8 cellular contexts compared by ENCODE assay signal in genomic region chr15:41230650-41231533, GRCh38. TPM values are rescaled to one million over a fixed set of nuclear protein-coding genes. Genes with fewer than 3 reads are reported as not detected.
DNase-seq lines count a peak whose midpoint lies in the region; ATAC-seq, FAIRE-seq and TF ChIP-seq lines count a peak whose summit lies in the region.

Gene CHP1, plus strand, starts transcription at chr15:41231268. Its CDS starts 115 bp downstream, at chr15:41231383.
Gene EXD1, minus strand, starts transcription at chr15:41230757. Its CDS starts 4,182 bp downstream, at chr15:41226575.

- H3K36me3 Mint-ChIP-seq in natural killer cell, result no peaks in the 10 kb centered on the region

- H3K4me3 ChIP-seq in fibroblast of pulmonary artery (replicated peaks; ENCODE audit: low read depth, low read length), result peak within 1 kb of the TSS; percentile 97

- H3K27ac ChIP-seq in RWPE1, result peak within 1 kb of the TSS; percentile 88

- no peaks in the 10 kb centered on the region for H3K36me3 ChIP-seq in ES-I3 (ENCODE audit: insufficient read depth, low read length)

- peak; percentile 70 for TF ChIP-seq POLR2A in H54 (IDR thresholded peaks at IDR 0.05; ENCODE audit: low read depth, low read length)

- peak within 1 kb of the TSS; percentile 79 for H3K4me3 Mint-ChIP-seq in natural killer cell

- no peaks in the 10 kb centered on the region for H3K27me3 Mint-ChIP-seq in natural killer cell (ENCODE audit: low read depth in 2 of 2)

- H3K27ac Mint-ChIP-seq in natural killer cell, result peak within 1 kb of the TSS; percentile 87 to 97

- intact Hi-C loops in natural killer cell (cut with micrococcal nuclease), result loop anchor here (1.0 to 2.0 kb wide), 2 partner anchors 52 to 114 kb away; partner anchors contain the start of gene INO80

- POLR2A ChIA-PET in RWPE1 (lab: Yijun Ruan, JAX; ENCODE audit: low non-redundant PET), result interaction anchor here (0.6 kb wide), 1 partner anchor 48 kb away, joined by 5 read pairs; no protein-coding TSS in a partner anchor

- peak; percentile 100 for TF ChIP-seq CTCF in RWPE1 (conservative IDR thresholded peaks at IDR 0.05; ENCODE audit: low read depth)
- peak; percentile 88 for TF ChIP-seq CTCF in fibroblast of pulmonary artery (IDR thresholded peaks at IDR 0.05; ENCODE audit: low read length, missing control alignments)
- TF ChIP-seq CTCF in natural killer cell (IDR thresholded peaks at IDR 0.05), result peak; percentile 97

- CTCF ChIA-PET in RWPE1 (lab: Yijun Ruan, JAX), result interaction anchor here (0.6 to 2.0 kb wide), 9 partner anchors 12 to 1857 kb away, joined by 3 to 5 read pairs (median 3); partner anchors contain the start of genes NUSAP1 and OIP5

- H3K4me1 Mint-ChIP-seq in natural killer cell, result peaks cover 35 to 37% of the 10 kb centered on the region in 2 donors

- no peaks in the 10 kb centered on the region for H3K9me3 Mint-ChIP-seq in natural killer cell

- DNase-seq in H54 (ENCODE audit: insufficient read length, low spot score) (peak; percentile 96), LoVo (ENCODE audit: low spot score) (peak; percentile 99), RWPE1 (ENCODE audit: low spot score) (peak; percentile 98), fibroblast of pulmonary artery (ENCODE audit: low read depth) (peak; percentile 99), natural killer cell (peak; percentile 95)
- DNase-seq in activated T-helper 9 cell treated with anti-CD3 and anti-CD28 coated beads, Interleukin-2, amount 50 U/mL, for 16 hours (ENCODE audit: low read depth), result peak; percentile 94
- DNase-seq in stimulated activated naive CD4-positive, alpha-beta T cell (lab: John Stamatoyannopoulos, UW), result peak; percentile 82 to 97 (median 88)

- no peaks in the 10 kb centered on the region for H3K9me3 ChIP-seq in ES-I3 (ENCODE audit: control insufficient read depth, insufficient read depth, low read length)

- H3K4me1 ChIP-seq in ES-I3 (ENCODE audit: insufficient read depth, low read length), result 0 out of 2 replicates have a peak, but pooled peaks cover 6% of the 10 kb centered on the region

- peak; percentile 95 to 97 (median 96) for ATAC-seq in natural killer cell

- peak; percentile 87 for FAIRE-seq in H54 (lab: Jason Lieb, UNC)

- peak within 1 kb of the TSS; percentile 82 for H3K9ac ChIP-seq in ES-I3 (ENCODE audit: low read depth, low read length)

RNA-seq across cellular contexts. Expression of gene CHP1, which starts in this region (rescaled TPM):
- 10 to 100 TPM; 50.7 to 55.9 (median 51.3) TPM for total RNA-seq in natural killer cell

RNA-seq across cellular contexts. Expression of gene EXD1, which starts in this region (rescaled TPM):
- total RNA-seq in natural killer cell, result not detected

Comparison
In these comparisons a context has a peak if more than half of its experiments do, and no peak if none do; other contexts are left out.
1. Peak in every context shown above with its lines: DNase-seq, ATAC-seq, H3K4me3 ChIP-seq and H3K27ac ChIP-seq.